In genomic region chr1:117284408-117285215, GRCh38 we compare ENCODE assay signal across 8 cellular contexts.
A peak's percentile ranks its signal among the peaks of the same experiment; 100 is the strongest.
DNase-seq lines count a peak whose midpoint lies in the region; ATAC-seq and TF ChIP-seq lines count a peak whose summit lies in the region.

No MANE protein-coding gene starts in this region.

- H3K27ac Mint-ChIP-seq in activated naive CD8-positive, alpha-beta T cell treated with anti-CD3 and anti-CD28 coated beads for 36 hours, result no peak overlapping the region

- no peak overlapping the region for H2AFZ ChIP-seq in SK-N-SH (ENCODE audit: low read depth)

- no peak overlapping the region for H3K27ac ChIP-seq in SK-N-SH (ENCODE audit: low read depth in 2 of 2, low read length in 1 of 2)
- H3K27ac ChIP-seq in prostate gland, result no peak overlapping the region

- H4K20me1 ChIP-seq in SK-N-SH (ENCODE audit: insufficient read depth), result no peaks in the 10 kb centered on the region

- TF ChIP-seq RAD21 in SK-N-SH (IDR thresholded peaks at IDR 0.05; ENCODE audit: low read length), result peak; percentile 94

- H3K9ac ChIP-seq in SK-N-SH, result no peak overlapping the region

- H3F3A ChIP-seq in SK-N-SH (replicated peaks; ENCODE audit: insufficient read depth), result no peaks in the 10 kb centered on the region

- POLR2A ChIA-PET in SK-N-SH (lab: Yijun Ruan, JAX), result no interaction called here

- H3K9me2 ChIP-seq in SK-N-SH, result no peaks in the 10 kb centered on the region

- H3K79me2 ChIP-seq in SK-N-SH (ENCODE audit: insufficient read depth), result no peaks in the 10 kb centered on the region

- WGBS in SK-N-SH (ENCODE audit: low lambda C conversion rate), result 58% methylated on average over 3 of the region's 3 CpGs
- 80% methylated on average over 3 of the region's 3 CpGs for WGBS in prostate gland

- H3K4me1 ChIP-seq in SK-N-SH (ENCODE audit: control insufficient read depth in 1 of 2, insufficient read depth in 2 of 2, low read depth in 1 of 2, low read length in 1 of 2), result no peaks in the 10 kb centered on the region
- H3K4me1 ChIP-seq in prostate gland (replicated peaks), result no peaks in the 10 kb centered on the region

- no peaks in the 10 kb centered on the region for H3K9me3 Mint-ChIP-seq in activated naive CD8-positive, alpha-beta T cell treated with anti-CD3 and anti-CD28 coated beads for 36 hours

- CTCF ChIA-PET in SK-N-SH (lab: Yijun Ruan, JAX), result interaction anchor here (0.6 to 3.8 kb wide), 59 partner anchors 8 to 710 kb away, joined by 3 to 128 read pairs (median 4); partner anchors contain the start of gene TTF2

- intact Hi-C loops in prostate gland (cut with DNase I), result loop anchor here (2.0 to 5.0 kb wide), 2 partner anchors 157 to 218 kb away; no protein-coding TSS in a partner anchor

- TF ChIP-seq POLR2A in prostate gland (IDR thresholded peaks at IDR 0.05), result no peak

- no peak overlapping the region for H3K4me2 ChIP-seq in SK-N-SH

- no peaks in the 10 kb centered on the region for H3K9me3 ChIP-seq in SK-N-SH
- no peaks in the 10 kb centered on the region for H3K9me3 ChIP-seq in prostate gland

- DNase-seq in EH (ENCODE audit: low read depth) (peak; percentile 75), NCI-H1048 (lab: John Stamatoyannopoulos, UW) (peak; percentile 48), SK-N-SH (peak; percentile 62), foreskin fibroblast (peak; percentile 45 to 76), prostate gland (ENCODE audit: low spot score) (peak; percentile 24)
- no peak for DNase-seq in effector CD4-positive, alpha-beta T cell
- no peak for DNase-seq in activated naive CD8-positive, alpha-beta T cell treated with anti-CD3 and anti-CD28 coated beads for 36 hours

- no peaks in the 10 kb centered on the region for H3K27me3 Mint-ChIP-seq in activated naive CD8-positive, alpha-beta T cell treated with anti-CD3 and anti-CD28 coated beads for 36 hours

- TF ChIP-seq CTCF in SK-N-SH (IDR thresholded peaks at IDR 0.05), result peak; percentile 75
- peak; percentile 46 for TF ChIP-seq CTCF in foreskin fibroblast (IDR thresholded peaks at IDR 0.05; ENCODE audit: low read depth, low read length)
- peak; percentile 40 to 85 (median 68) for TF ChIP-seq CTCF in prostate gland (IDR thresholded peaks at IDR 0.05)

- H3K4me3 ChIP-seq in SK-N-SH (ENCODE audit: low read depth in 2 of 2, low read length in 1 of 2), result no peak overlapping the region; a peak in 1 of 4 replicates
- no peak overlapping the region for H3K4me3 ChIP-seq in foreskin fibroblast (ENCODE audit: low read depth in 1 of 2, low read length in 2 of 2)
- no peak overlapping the region for H3K4me3 ChIP-seq in prostate gland

- TF ChIP-seq EP300 in SK-N-SH (IDR thresholded peaks at IDR 0.05; ENCODE audit: borderline replicate concordance in 1 of 2, low read depth in 1 of 2, low read length in 1 of 2), result no peak

- H3K36me3 Mint-ChIP-seq in activated naive CD8-positive, alpha-beta T cell treated with anti-CD3 and anti-CD28 coated beads for 36 hours, result no peaks in the 10 kb centered on the region

- H3K4me1 Mint-ChIP-seq in activated naive CD8-positive, alpha-beta T cell treated with anti-CD3 and anti-CD28 coated beads for 36 hours, result no peaks in the 10 kb centered on the region

- no peak overlapping the region for H3K4me3 Mint-ChIP-seq in activated naive CD8-positive, alpha-beta T cell treated with anti-CD3 and anti-CD28 coated beads for 36 hours

- H3K36me3 ChIP-seq in SK-N-SH (replicated peaks in 1 of 2; ENCODE audit: control insufficient read depth in 1 of 2, insufficient read depth in 2 of 2, low read length in 1 of 2) (no peaks in the 10 kb centered on the region), prostate gland (no peaks in the 10 kb centered on the region)

- 0 out of 2 replicates have a peak, but pooled peaks cover under 1% of the 10 kb centered on the region for H3K27me3 ChIP-seq in SK-N-SH (ENCODE audit: insufficient read depth)
- no peaks in the 10 kb centered on the region for H3K27me3 ChIP-seq in prostate gland (replicated peaks; ENCODE audit: insufficient read depth)

- no peak for ATAC-seq in GM21447 (IDR thresholded peaks at IDR 0.05; ENCODE audit: unreplicated experiment)

TF ChIP-seq in SK-N-SH, 30 proteins besides CTCF, POLR2A, EP300 and RAD21:
- TF ChIP-seq SMC3 (IDR thresholded peaks at IDR 0.05; ENCODE audit: low read depth, low read length) (peak; percentile 86), TAF1 (IDR thresholded peaks at IDR 0.05; ENCODE audit: borderline replicate concordance, low read depth, low read length) (no peak), REST (IDR thresholded peaks at IDR 0.05; ENCODE audit: low read depth, low read length) (no peak), GATA2 (CRISPR knock-in tag; IDR thresholded peaks at IDR 0.05) (peak; percentile 21; the same call in 1 of the 2 replicates)

Comparison
In these comparisons a context has a peak if more than half of its experiments do, and no peak if none do; other contexts are left out.
1. DNase-seq: peak in EH (single experiment), NCI-H1048 (single experiment), SK-N-SH (single experiment), foreskin fibroblast (2 of 2) and prostate gland (single experiment); none in effector CD4-positive, alpha-beta T cell (single experiment) and activated naive CD8-positive, alpha-beta T cell treated with anti-CD3 and anti-CD28 coated beads for 36 hours (single experiment).
2. Peak in every context shown above with its lines, with median percentiles within 50 percentile points of each other: CTCF ChIP-seq.